Comparison of ENCODE assay signal across 27 cellular contexts in the genomic region with DNA sequence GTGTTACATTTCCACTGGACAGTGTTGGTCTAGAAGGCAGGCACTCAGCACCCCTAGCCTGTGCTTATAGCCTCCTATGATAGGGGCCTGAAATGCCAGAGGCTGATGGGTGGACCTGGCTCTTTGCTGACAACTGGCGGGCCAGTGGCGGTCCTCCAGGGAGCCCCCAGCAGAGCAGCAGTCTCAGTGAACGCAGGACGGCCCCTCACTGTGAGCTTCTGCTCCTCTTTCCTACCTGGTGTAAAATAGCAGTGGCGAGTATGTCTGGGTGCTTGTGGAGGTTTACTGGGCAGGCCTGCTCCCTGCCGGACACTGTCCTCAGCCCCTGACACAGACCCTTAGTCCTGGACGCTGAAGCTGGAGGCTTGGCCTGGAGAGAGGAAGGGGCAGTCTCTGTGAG.
"Had no signal": no experiment of that assay in that cellular context is flagged by ENCODE, and none has a peak within 500 bp of the region (broad histone marks: within the 10 kb centered on the region; RNA-seq: fewer than 3 reads in every experiment).

No MANE protein-coding gene starts in this region.

- H3K27me3 ChIP-seq: colonic mucosa, gastrocnemius medialis, heart left ventricle, hepatocyte, sigmoid colon, testis, tibial artery had no signal

- H3K36me3 Mint-ChIP-seq: naive thymus-derived CD8-positive, alpha-beta T cell; stimulated activated memory B cell treated with anti-CD40 and anti-IgM and Interleukin-4, amounts not matched to agents 10 μg/mL and 1 μg/mL and 100 μg/mL, for 72 hours; type B pancreatic cell had no signal

- DNase-seq: colonic mucosa; effector CD8-positive, alpha-beta T cell; endodermal cell; foreskin fibroblast; gastrocnemius medialis; left colon; mammary epithelial cell; mesendoderm; naive thymus-derived CD8-positive, alpha-beta T cell; sigmoid colon; stimulated activated CD4-positive, alpha-beta T cell treated with anti-CD3 and anti-CD28 coated beads, Interleukin-2, amount 100 ng/mL, for 24 hours; stimulated activated CD4-positive, alpha-beta T cell treated with anti-CD3 and anti-CD28 coated beads, Interleukin-4, amount 100 ng/mL, for 24 hours; stimulated activated naive CD8-positive, alpha-beta T cell treated with anti-CD3 and anti-CD28 coated beads, Interleukin-15, Interleukin-2, amounts not matched to agents 100 U/mL and 50 U/mL, for 24 hours; substantia nigra; tibial artery had no signal

- ATAC-seq: esophagus mucosa; gastrocnemius medialis; heart left ventricle; left colon; naive thymus-derived CD8-positive, alpha-beta T cell; stimulated activated memory B cell treated with anti-CD40 and anti-IgM and Interleukin-4, amounts not matched to agents 10 μg/mL and 1 μg/mL and 100 μg/mL, for 72 hours; stimulated activated naive CD8-positive, alpha-beta T cell treated with anti-CD3 and anti-CD28 coated beads, Interleukin-15, Interleukin-2, amounts not matched to agents 100 U/mL and 50 U/mL, for 24 hours had no signal

- H3K27ac ChIP-seq: colonic mucosa, epithelial cell of prostate, gastrocnemius medialis, heart left ventricle, hepatocyte, parathyroid adenoma, sigmoid colon, testis, tibial artery had no signal

- H3K4me3 Mint-ChIP-seq: central memory CD8-positive, alpha-beta T cell; dendritic cell treated with granulocyte-macrophage colony-stimulating factor and Interleukin-4, amounts not matched to agents 40 ng/mL and 50 ng/mL, for 4 days; endodermal cell; nephron progenitor cell; stimulated activated memory B cell treated with anti-CD40 and anti-IgM and Interleukin-4, amounts not matched to agents 10 μg/mL and 1 μg/mL and 100 μg/mL, for 72 hours had no signal

- H3K27me3 Mint-ChIP-seq: central memory CD8-positive, alpha-beta T cell; naive thymus-derived CD8-positive, alpha-beta T cell; type B pancreatic cell had no signal

- H3K4me3 ChIP-seq: colonic mucosa, gastrocnemius medialis, heart left ventricle, hepatocyte, sigmoid colon, testis, tibial artery had no signal

- H3K9me3 ChIP-seq: colonic mucosa, gastrocnemius medialis, heart left ventricle, sigmoid colon, testis, tibial artery had no signal

- H3K27ac Mint-ChIP-seq: dendritic cell treated with granulocyte-macrophage colony-stimulating factor and Interleukin-4, amounts not matched to agents 40 ng/mL and 50 ng/mL, for 4 days; endodermal cell; nephron progenitor cell; progenitor cell of endocrine pancreas; stimulated activated memory B cell treated with anti-CD40 and anti-IgM and Interleukin-4, amounts not matched to agents 10 μg/mL and 1 μg/mL and 100 μg/mL, for 72 hours; type B pancreatic cell had no signal

- H3K9me3 Mint-ChIP-seq: central memory CD8-positive, alpha-beta T cell; dendritic cell treated with granulocyte-macrophage colony-stimulating factor and Interleukin-4, amounts not matched to agents 40 ng/mL and 50 ng/mL, for 4 days; endodermal cell; naive thymus-derived CD8-positive, alpha-beta T cell; nephron progenitor cell; stimulated activated memory B cell treated with anti-CD40 and anti-IgM and Interleukin-4, amounts not matched to agents 10 μg/mL and 1 μg/mL and 100 μg/mL, for 72 hours; type B pancreatic cell had no signal

- H3K36me3 ChIP-seq: colonic mucosa, gastrocnemius medialis, heart left ventricle, sigmoid colon, tibial artery had no signal
